6 cellular contexts compared by ENCODE assay signal in the genomic region with DNA sequence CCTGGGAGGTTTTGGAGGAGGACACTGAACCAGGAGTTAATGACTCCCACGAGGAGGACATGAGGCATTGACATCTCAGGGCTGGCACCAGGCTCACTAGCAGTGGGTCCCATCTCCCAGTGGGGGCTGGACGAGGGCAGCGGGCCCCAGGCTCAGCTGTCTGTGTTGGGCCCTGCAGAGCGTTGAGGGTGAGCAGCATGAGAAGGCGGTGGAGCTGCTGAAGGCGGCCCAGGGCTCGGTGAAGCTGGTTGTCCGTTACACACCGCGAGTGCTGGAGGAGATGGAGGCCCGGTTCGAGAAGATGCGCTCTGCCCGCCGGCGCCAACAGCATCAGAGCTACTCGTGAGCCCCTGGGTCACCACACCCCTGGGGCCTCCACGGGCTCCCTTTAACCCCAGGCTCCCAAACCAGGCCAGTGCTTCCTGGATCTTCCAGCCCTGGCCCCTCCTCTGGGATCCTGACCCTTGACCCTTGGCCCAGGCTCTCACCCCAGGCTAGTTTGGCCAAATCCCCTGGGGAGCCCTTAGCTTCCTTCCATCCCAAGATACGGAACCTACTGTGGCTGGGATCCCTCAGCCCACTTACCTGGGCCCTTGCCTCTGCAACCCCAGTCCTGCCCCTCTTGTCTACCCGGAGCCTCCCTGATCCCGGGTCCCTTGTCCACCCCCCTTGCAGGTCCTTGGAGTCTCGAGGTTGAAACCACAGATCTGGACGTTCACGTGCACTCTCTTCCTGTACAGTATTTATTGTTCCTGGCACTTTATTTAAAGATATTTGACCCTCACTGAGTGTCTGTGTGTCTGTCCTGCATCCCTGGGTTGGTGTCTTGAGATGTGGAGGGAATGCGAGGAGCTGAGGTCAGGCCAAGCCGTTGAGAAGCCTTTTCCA. TPM values are rescaled to one million over a fixed set of nuclear protein-coding genes. Genes with fewer than 3 reads are reported as not detected.
A peak's percentile ranks its signal among the peaks of the same experiment; 100 is the strongest.
DNase-seq lines count a peak whose midpoint lies in the region; ATAC-seq and TF ChIP-seq lines count a peak whose summit lies in the region.

No MANE protein-coding gene starts in this region.

- ATAC-seq in activated naive CD8-positive, alpha-beta T cell treated with anti-CD3 and anti-CD28 coated beads, Interleukin-2, amount 50 U/mL, for 24 hours, result no peak

- peak overlapping the region; percentile 87 to 96 (median 90) for H3K27ac Mint-ChIP-seq in CD8-positive, alpha-beta memory T cell
- peak overlapping the region; percentile 76 for H3K27ac Mint-ChIP-seq in activated naive CD8-positive, alpha-beta T cell treated with anti-CD3 and anti-CD28 coated beads, Interleukin-2, amount 50 U/mL, for 24 hours
- H3K27ac Mint-ChIP-seq in mesothelial cell of epicardium, result peak overlapping the region; percentile 91

- DNase-seq in CD8-positive, alpha-beta memory T cell, result no peak
- no peak for DNase-seq in activated naive CD8-positive, alpha-beta T cell treated with anti-CD3 and anti-CD28 coated beads, Interleukin-2, amount 50 U/mL, for 24 hours
- DNase-seq in mesothelial cell of epicardium (ENCODE audit: low spot score in 2 of 2, unreplicated experiment in 2 of 2) (no peak), SHP77 (lab: John Stamatoyannopoulos, UW) (no peak), D341Med (ENCODE audit: low spot score) (no peak), NCI-H1694 treated with DMSO at 0.1 percent for 48 hours (lab: John Stamatoyannopoulos, UW) (no peak)

- H3K4me3 ChIP-seq in CD8-positive, alpha-beta memory T cell (ENCODE audit: low read length), result peak overlapping the region; percentile 78

- CTCF ChIA-PET in CD8-positive, alpha-beta memory T cell (lab: Charles Lee), result interaction anchor here (0.8 to 1.8 kb wide), 3 partner anchors 12 to 125 kb away, joined by 3 to 6 read pairs (median 5); a partner anchor contains a TSS

- peak overlapping the region; percentile 93 for H3K27ac ChIP-seq in CD8-positive, alpha-beta memory T cell (ENCODE audit: low read depth, low read length)

- POLR2A ChIA-PET in CD8-positive, alpha-beta memory T cell (lab: Charles Lee), result interaction anchor here (0.6 kb wide), 1 partner anchor 7 kb away, joined by 3 read pairs; no protein-coding TSS in a partner anchor

- peaks cover 0 to 3% (median 0%) of the 10 kb centered on the region in 3 donors for H3K36me3 Mint-ChIP-seq in CD8-positive, alpha-beta memory T cell
- no peaks in the 10 kb centered on the region for H3K36me3 Mint-ChIP-seq in activated naive CD8-positive, alpha-beta T cell treated with anti-CD3 and anti-CD28 coated beads, Interleukin-2, amount 50 U/mL, for 24 hours (ENCODE audit: low read depth)
- H3K36me3 Mint-ChIP-seq in mesothelial cell of epicardium, result no peaks in the 10 kb centered on the region

- peak overlapping the region; percentile 84 to 93 (median 87) for H3K4me3 Mint-ChIP-seq in CD8-positive, alpha-beta memory T cell
- peak overlapping the region; percentile 81 for H3K4me3 Mint-ChIP-seq in activated naive CD8-positive, alpha-beta T cell treated with anti-CD3 and anti-CD28 coated beads, Interleukin-2, amount 50 U/mL, for 24 hours
- peak overlapping the region; percentile 76 for H3K4me3 Mint-ChIP-seq in mesothelial cell of epicardium

- H3K4me1 ChIP-seq in CD8-positive, alpha-beta memory T cell (ENCODE audit: insufficient read depth, low read length), result peaks cover 18% of the 10 kb centered on the region

- H3K9me3 ChIP-seq in CD8-positive, alpha-beta memory T cell (ENCODE audit: low read length), result no peaks in the 10 kb centered on the region

- peaks cover 41 to 54% (median 49%) of the 10 kb centered on the region in 3 donors for H3K4me1 Mint-ChIP-seq in CD8-positive, alpha-beta memory T cell
- peaks cover 33% of the 10 kb centered on the region for H3K4me1 Mint-ChIP-seq in activated naive CD8-positive, alpha-beta T cell treated with anti-CD3 and anti-CD28 coated beads, Interleukin-2, amount 50 U/mL, for 24 hours
- peaks cover 36% of the 10 kb centered on the region for H3K4me1 Mint-ChIP-seq in mesothelial cell of epicardium

- no peaks in the 10 kb centered on the region for H3K27me3 ChIP-seq in CD8-positive, alpha-beta memory T cell (ENCODE audit: insufficient read depth, low read length, poor library complexity, severe bottlenecking)

- no peaks in the 10 kb centered on the region for H3K9me3 Mint-ChIP-seq in CD8-positive, alpha-beta memory T cell
- no peaks in the 10 kb centered on the region for H3K9me3 Mint-ChIP-seq in activated naive CD8-positive, alpha-beta T cell treated with anti-CD3 and anti-CD28 coated beads, Interleukin-2, amount 50 U/mL, for 24 hours
- H3K9me3 Mint-ChIP-seq in mesothelial cell of epicardium, result no peaks in the 10 kb centered on the region

- TF ChIP-seq CTCF in mesothelial cell of epicardium (IDR thresholded peaks at IDR 0.05; ENCODE audit: unreplicated experiment), result no peak

- H3K36me3 ChIP-seq in CD8-positive, alpha-beta memory T cell (ENCODE audit: insufficient read depth, low read length), result no peaks in the 10 kb centered on the region

- H3K27me3 Mint-ChIP-seq in CD8-positive, alpha-beta memory T cell, result no peaks in the 10 kb centered on the region
- peaks cover 9% of the 10 kb centered on the region for H3K27me3 Mint-ChIP-seq in activated naive CD8-positive, alpha-beta T cell treated with anti-CD3 and anti-CD28 coated beads, Interleukin-2, amount 50 U/mL, for 24 hours
- H3K27me3 Mint-ChIP-seq in mesothelial cell of epicardium (ENCODE audit: low read depth), result peaks cover 18% of the 10 kb centered on the region

RNA-seq across cellular contexts. Expression of a gene that starts 1.0 kb away (rescaled TPM):
- total RNA-seq in CD8-positive, alpha-beta memory T cell, result 1 to 10 TPM; 1.4 to 2.5 TPM
- 3.1 TPM for polyA plus RNA-seq in CD8-positive, alpha-beta memory T cell
- 0.94 to 1.6 TPM (median 0.97 TPM) in 3 replicates for total RNA-seq in mesothelial cell of epicardium

RNA-seq across cellular contexts. Expression of a gene that starts 1.4 kb away (rescaled TPM):
- total RNA-seq in CD8-positive, alpha-beta memory T cell, result 1 to 10 TPM; 3.2 to 3.3 TPM
- 0.56 TPM for polyA plus RNA-seq in CD8-positive, alpha-beta memory T cell
- total RNA-seq in mesothelial cell of epicardium, result 9.9 to 11.9 TPM (median 11.6 TPM) in 3 replicates

RNA-seq across cellular contexts. Expression of a gene that starts 3.8 kb away (rescaled TPM):
- total RNA-seq in CD8-positive, alpha-beta memory T cell, result 1 to 10 TPM; 4.0 to 5.1 TPM
- 8.1 TPM for polyA plus RNA-seq in CD8-positive, alpha-beta memory T cell
- total RNA-seq in mesothelial cell of epicardium, result 9.6 to 12.8 TPM (median 9.8 TPM) in 3 replicates

RNA-seq across cellular contexts. Expression of a gene that starts 32.7 kb away (rescaled TPM):
- total RNA-seq in CD8-positive, alpha-beta memory T cell, result 100 to 1,000 TPM; 210 to 221 TPM
- 66.2 TPM for polyA plus RNA-seq in CD8-positive, alpha-beta memory T cell
- total RNA-seq in mesothelial cell of epicardium, result 393 to 413 TPM (median 403 TPM) in 3 replicates

RNA-seq across cellular contexts. Expression of a gene that starts 37.3 kb away (rescaled TPM):
- total RNA-seq in CD8-positive, alpha-beta memory T cell, result not detected
- polyA plus RNA-seq in CD8-positive, alpha-beta memory T cell, result not detected
- total RNA-seq in mesothelial cell of epicardium, result 13.6 to 17.6 TPM (median 14.7 TPM) in 3 replicates
